9 cellular contexts compared by ENCODE assay signal in genomic region chrX:13110427-13111324, GRCh38.
A peak's percentile ranks its signal among the peaks of the same experiment; 100 is the strongest.
DNase-seq lines count a peak whose midpoint lies in the region; ATAC-seq and TF ChIP-seq lines count a peak whose summit lies in the region.
"Had no signal": no experiment of that assay in that cellular context is flagged by ENCODE, and none has a peak within 500 bp of the region (broad histone marks: within the 10 kb centered on the region; RNA-seq: fewer than 3 reads in every experiment).

No MANE protein-coding gene starts in this region.

- no peak overlapping the region for H3K4me3 Mint-ChIP-seq in activated naive CD8-positive, alpha-beta T cell treated with anti-CD3 and anti-CD28 coated beads, Interleukin-2, amount 50 U/mL, for 24 hours
- H3K4me3 Mint-ChIP-seq in activated naive CD8-positive, alpha-beta T cell treated with anti-CD3 and anti-CD28 coated beads for 36 hours: no peak overlapping the region

- H3K4me1 Mint-ChIP-seq in activated naive CD8-positive, alpha-beta T cell treated with anti-CD3 and anti-CD28 coated beads, Interleukin-2, amount 50 U/mL, for 24 hours: peaks cover 7% of the 10 kb centered on the region
- H3K4me1 Mint-ChIP-seq in activated naive CD8-positive, alpha-beta T cell treated with anti-CD3 and anti-CD28 coated beads for 36 hours: no peaks in the 10 kb centered on the region

- TF ChIP-seq POLR2A in uterus (IDR thresholded peaks at IDR 0.05): no peak

- H3K27ac Mint-ChIP-seq in activated naive CD8-positive, alpha-beta T cell treated with anti-CD3 and anti-CD28 coated beads, Interleukin-2, amount 50 U/mL, for 24 hours: no peak overlapping the region
- no peak overlapping the region for H3K27ac Mint-ChIP-seq in activated naive CD8-positive, alpha-beta T cell treated with anti-CD3 and anti-CD28 coated beads for 36 hours

- no peaks in the 10 kb centered on the region for H3K4me1 ChIP-seq in uterus

- H3K36me3 ChIP-seq in uterus: no peaks in the 10 kb centered on the region

- H3K27me3 ChIP-seq in uterus: no peaks in the 10 kb centered on the region

- intact Hi-C loops in uterus (cut with DNase I; ENCODE audit: low total_unique reads): no loop called here

- no peak overlapping the region for H3K4me3 ChIP-seq in uterus

- H3K9me3 Mint-ChIP-seq in activated naive CD8-positive, alpha-beta T cell treated with anti-CD3 and anti-CD28 coated beads, Interleukin-2, amount 50 U/mL, for 24 hours: no peaks in the 10 kb centered on the region
- H3K9me3 Mint-ChIP-seq in activated naive CD8-positive, alpha-beta T cell treated with anti-CD3 and anti-CD28 coated beads for 36 hours: peaks cover 2% of the 10 kb centered on the region

- no peak for TF ChIP-seq CTCF in uterus (IDR thresholded peaks at IDR 0.05)

- no peaks in the 10 kb centered on the region for H3K9me3 ChIP-seq in uterus

- H3K27me3 Mint-ChIP-seq in activated naive CD8-positive, alpha-beta T cell treated with anti-CD3 and anti-CD28 coated beads, Interleukin-2, amount 50 U/mL, for 24 hours: no peaks in the 10 kb centered on the region
- H3K27me3 Mint-ChIP-seq in activated naive CD8-positive, alpha-beta T cell treated with anti-CD3 and anti-CD28 coated beads for 36 hours: no peaks in the 10 kb centered on the region

- peak; percentile 28 for ATAC-seq in activated naive CD8-positive, alpha-beta T cell treated with anti-CD3 and anti-CD28 coated beads, Interleukin-2, amount 50 U/mL, for 24 hours
- no peak for ATAC-seq in HG02588 (IDR thresholded peaks at IDR 0.05; ENCODE audit: unreplicated experiment)

- DNase-seq in activated naive CD8-positive, alpha-beta T cell treated with anti-CD3 and anti-CD28 coated beads, Interleukin-2, amount 50 U/mL, for 24 hours: no peak
- no peak for DNase-seq in activated naive CD8-positive, alpha-beta T cell treated with anti-CD3 and anti-CD28 coated beads for 36 hours
- DNase-seq in amniotic stem cell (lab: John Stamatoyannopoulos, UW) (peak; percentile 81), kidney tubule cell (ENCODE audit: low spot score) (peak; percentile 77), uterus (peak; percentile 74 to 84), occipital lobe (lab: John Stamatoyannopoulos, UW) (no peak), NCI-H1048 (lab: John Stamatoyannopoulos, UW) (no peak)
- DNase-seq: activated naive CD4-positive, alpha-beta T cell had no signal

- H3K36me3 Mint-ChIP-seq in activated naive CD8-positive, alpha-beta T cell treated with anti-CD3 and anti-CD28 coated beads, Interleukin-2, amount 50 U/mL, for 24 hours (ENCODE audit: low read depth): peaks cover 2% of the 10 kb centered on the region
- no peaks in the 10 kb centered on the region for H3K36me3 Mint-ChIP-seq in activated naive CD8-positive, alpha-beta T cell treated with anti-CD3 and anti-CD28 coated beads for 36 hours

- peak overlapping the region; percentile 74 to 75 for H3K27ac ChIP-seq in uterus

Comparison
In these comparisons a context has a peak if more than half of its experiments do, and no peak if none do; other contexts are left out.
1. DNase-seq: peak in amniotic stem cell (single experiment), kidney tubule cell (single experiment) and uterus (2 of 2); none in activated naive CD8-positive, alpha-beta T cell treated with anti-CD3 and anti-CD28 coated beads, Interleukin-2, amount 50 U/mL, for 24 hours (single experiment), activated naive CD8-positive, alpha-beta T cell treated with anti-CD3 and anti-CD28 coated beads for 36 hours (single experiment), occipital lobe (single experiment) and NCI-H1048 (single experiment).